Comparison of ENCODE assay signal across 20 cellular contexts in genomic region chr19:16460454-16460853, GRCh38. TPM values are rescaled to one million over a fixed set of nuclear protein-coding genes. Genes with fewer than 3 reads are reported as not detected.
A peak's percentile ranks its signal among the peaks of the same experiment; 100 is the strongest.
DNase-seq lines count a peak whose midpoint lies in the region; ATAC-seq and TF ChIP-seq lines count a peak whose summit lies in the region.
"Had no signal": no experiment of that assay in that cellular context is flagged by ENCODE, and none has a peak within 500 bp of the region (broad histone marks: within the 10 kb centered on the region; RNA-seq: fewer than 3 reads in every experiment).

No MANE protein-coding gene starts in this region.

- 78% methylated on average over 8 of the region's 8 CpGs for WGBS in right cardiac atrium
- 79 to 83% methylated on average over 8 of the region's 8 CpGs for WGBS in tibial nerve, 2 donors

- intact Hi-C loops in right cardiac atrium (cut with DNase I) (no loop called here), cardiac septum (cut with DNase I) (no loop called here), colonic mucosa (cut with DNase I) (no loop called here)

- H3K9me3 ChIP-seq in right cardiac atrium (ENCODE audit: control insufficient read depth, low read length) (no peaks in the 10 kb centered on the region), tibial nerve (no peaks in the 10 kb centered on the region), colonic mucosa (no peaks in the 10 kb centered on the region)
- H3K9me3 ChIP-seq: A549 had no signal

- no peak for ATAC-seq in right cardiac atrium
- ATAC-seq in GM21447 (IDR thresholded peaks at IDR 0.05; ENCODE audit: unreplicated experiment): no peak
- ATAC-seq in HG03175 (IDR thresholded peaks at IDR 0.05; ENCODE audit: unreplicated experiment): no peak
- ATAC-seq: A549 had no signal

- no peak for TF ChIP-seq POLR2A in tibial nerve (IDR thresholded peaks at IDR 0.05)

- H3K27me3 ChIP-seq in right cardiac atrium (ENCODE audit: control insufficient read depth, insufficient read depth) (no peaks in the 10 kb centered on the region), tibial nerve (no peaks in the 10 kb centered on the region), colonic mucosa (no peaks in the 10 kb centered on the region)

- TF ChIP-seq EP300 in tibial nerve (IDR thresholded peaks at IDR 0.05): no peak

- H3K9ac ChIP-seq in colonic mucosa (ENCODE audit: low read depth in 2 of 2, low read length in 2 of 2): no peak overlapping the region

- no peak for TF ChIP-seq CTCF in tibial nerve (IDR thresholded peaks at IDR 0.05)
- TF ChIP-seq CTCF in colonic mucosa (IDR thresholded peaks at IDR 0.05): no peak

- H3K36me3 ChIP-seq in tibial nerve (no peaks in the 10 kb centered on the region), colonic mucosa (no peaks in the 10 kb centered on the region)

- H3K4me3 ChIP-seq in right cardiac atrium (ENCODE audit: low read length) (no peak overlapping the region), tibial nerve (no peak overlapping the region), colonic mucosa (no peak overlapping the region)
- H3K4me3 ChIP-seq: A549, PC-9 had no signal

- DNase-seq in right cardiac atrium: peak in 1 of 3 donors; percentile 17
- no peak for DNase-seq in cardiac septum (ENCODE audit: low spot score)
- DNase-seq in anterior cingulate cortex (lab: John Stamatoyannopoulos, UW): peak in 36 of 58 donors; percentile 7 to 82 (median 34)
- DNase-seq in medulla oblongata (ENCODE audit: extremely low spot score): peak; percentile 63
- DNase-seq in tibial nerve (ENCODE audit: low spot score in 2 of 2): no peak
- DNase-seq in colonic mucosa: no peak
- DNase-seq: CD4-positive, CD25-positive, alpha-beta regulatory T cell; DMS79 treated with DMSO at 0.1 percent for 48 hours; GOT3; KBM-7; NCI-H1048; NCI-H146; NCI-H2081 treated with DMSO at 0.1 percent for 48 hours; NCI-H2227 treated with DMSO at 0.1 percent for 48 hours; NCI-H526 treated with DMSO at 0.1 percent for 48 hours; PC-9 had no signal

- H3K27ac ChIP-seq in right cardiac atrium (ENCODE audit: low read length) (peak overlapping the region; percentile 49), tibial nerve (peak overlapping the region in 1 of 4 donors; percentile 28), colonic mucosa (no peak overlapping the region)
- H3K27ac ChIP-seq: A549, PC-9 had no signal

- H3K4me1 ChIP-seq in right cardiac atrium (ENCODE audit: control insufficient read depth, insufficient read depth, low read length): peaks cover 50% of the 10 kb centered on the region
- peaks cover 0 to 71% (median 30%) of the 10 kb centered on the region in 4 donors for H3K4me1 ChIP-seq in tibial nerve
- H3K4me1 ChIP-seq in colonic mucosa: peaks cover 3% of the 10 kb centered on the region

RNA-seq across cellular contexts. Expression of gene EPS15L1, which starts 11.3 kb away (rescaled TPM):
- total RNA-seq in right cardiac atrium: 10 to 100 TPM; 64.6 to 88.9 (median 83.0) TPM
- 52.9 TPM for polyA plus RNA-seq in right cardiac atrium
- total RNA-seq in cardiac septum: 48.4 TPM
- 10 to 100 TPM; 29.1 to 41.5 (median 33.3) TPM for total RNA-seq in tibial nerve
- total RNA-seq in colonic mucosa: 10 to 100 TPM; 33.4 to 46.0 TPM

RNA-seq across cellular contexts. Expression of gene CALR3, which starts 35.5 kb away (rescaled TPM):
- total RNA-seq in right cardiac atrium: not detected
- polyA plus RNA-seq in right cardiac atrium: not detected
- total RNA-seq in cardiac septum: not detected
- not detected for total RNA-seq in tibial nerve
- not detected for total RNA-seq in colonic mucosa
- total RNA-seq: CD4-positive, CD25-positive, alpha-beta regulatory T cell; M059J; PC-9 had no signal
- polyA plus RNA-seq: CD4-positive, CD25-positive, alpha-beta regulatory T cell had no signal

RNA-seq across cellular contexts. Expression of gene C19orf44, which starts 35.7 kb away (rescaled TPM):
- total RNA-seq in right cardiac atrium (1 to 10 TPM; 3.4 to 4.2 (median 4.0) TPM), cardiac septum (3.1 TPM), tibial nerve (10 to 100 TPM; 13.4 to 19.0 (median 15.8) TPM), colonic mucosa (1 to 10 TPM; 2.4 to 3.2 TPM)
- polyA plus RNA-seq in right cardiac atrium: 3.3 TPM

Comparison
In these comparisons a context has a peak if more than half of its experiments do, and no peak if none do; other contexts are left out.
1. DNase-seq: peak in anterior cingulate cortex (36 of 58) and medulla oblongata (single experiment); none in cardiac septum (single experiment), tibial nerve (0 of 2) and colonic mucosa (single experiment).